ENCODE assay signal across 1 cellular context in the genomic region with DNA sequence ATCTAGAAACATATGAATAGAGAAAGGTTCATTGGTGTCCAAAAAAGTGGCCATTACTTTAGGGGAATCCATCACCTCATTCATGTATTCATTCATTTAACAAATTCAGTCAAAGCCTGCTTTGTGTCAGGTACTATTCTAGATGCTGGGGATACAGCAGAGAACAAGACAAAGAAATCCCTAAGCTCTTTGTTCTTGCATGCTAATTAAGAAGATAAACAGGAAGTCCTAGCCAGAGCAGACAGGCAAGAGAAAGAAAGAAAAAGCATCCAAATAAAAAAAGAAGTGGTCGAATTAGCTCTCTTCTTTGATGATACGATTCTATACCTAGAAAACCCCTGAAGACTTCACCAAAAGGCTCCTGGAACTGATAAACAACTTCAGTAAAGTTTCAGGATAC.
TF ChIP-seq lines count a peak whose summit lies in the region.

No MANE protein-coding gene starts in this region.

TF ChIP-seq in GM12878, 131 proteins besides CTCF, POLR2A, EP300 and RAD21 (continued from another document):
- TF ChIP-seq, protein P1, sequence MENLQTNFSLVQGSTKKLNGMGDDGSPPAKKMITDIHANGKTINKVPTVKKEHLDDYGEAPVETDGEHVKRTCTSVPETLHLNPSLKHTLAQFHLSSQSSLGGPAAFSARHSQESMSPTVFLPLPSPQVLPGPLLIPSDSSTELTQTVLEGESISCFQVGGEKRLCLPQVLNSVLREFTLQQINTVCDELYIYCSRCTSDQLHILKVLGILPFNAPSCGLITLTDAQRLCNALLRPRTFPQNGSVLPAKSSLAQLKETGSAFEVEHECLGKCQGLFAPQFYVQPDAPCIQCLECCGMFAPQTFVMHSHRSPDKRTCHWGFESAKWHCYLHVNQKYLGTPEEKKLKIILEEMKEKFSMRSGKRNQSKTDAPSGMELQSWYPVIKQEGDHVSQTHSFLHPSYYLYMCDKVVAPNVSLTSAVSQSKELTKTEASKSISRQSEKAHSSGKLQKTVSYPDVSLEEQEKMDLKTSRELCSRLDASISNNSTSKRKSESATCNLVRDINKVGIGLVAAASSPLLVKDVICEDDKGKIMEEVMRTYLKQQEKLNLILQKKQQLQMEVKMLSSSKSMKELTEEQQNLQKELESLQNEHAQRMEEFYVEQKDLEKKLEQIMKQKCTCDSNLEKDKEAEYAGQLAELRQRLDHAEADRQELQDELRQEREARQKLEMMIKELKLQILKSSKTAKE (IDR thresholded peaks at IDR 0.05; ENCODE audit: low read depth, poor library complexity, severe bottlenecking), result no peak
